ENCODE assay signal across 8 cellular contexts in genomic region chr1:9428601-9429368, GRCh38.
DNase-seq lines count a peak whose midpoint lies in the region; ATAC-seq and TF ChIP-seq lines count a peak whose summit lies in the region.

No MANE protein-coding gene starts in this region.

- TF ChIP-seq POLR2A in GM15510 (IDR thresholded peaks at IDR 0.05; ENCODE audit: borderline replicate concordance, extremely low read depth, insufficient read length), result peak; percentile 72

- H3K27me3 ChIP-seq in left ventricle myocardium inferior (ENCODE audit: low read depth) (no peaks in the 10 kb centered on the region), upper lobe of right lung (no peaks in the 10 kb centered on the region)

- H3K4me1 ChIP-seq in left ventricle myocardium inferior (peaks cover 16% of the 10 kb centered on the region), upper lobe of right lung (peaks cover 14% of the 10 kb centered on the region)

- H3K27ac Mint-ChIP-seq in T-helper 1 cell treated with Interleukin-12 subunit alpha and Interleukin-12 subunit beta and Interleukin-4 antibody, amounts not matched to agents 30 μg/mL and 1 μg/mL, for 36 hours, result peak overlapping the region; percentile 92

- no peaks in the 10 kb centered on the region for H3K9me3 ChIP-seq in left ventricle myocardium inferior (replicated peaks)
- no peaks in the 10 kb centered on the region for H3K9me3 ChIP-seq in upper lobe of right lung

- peaks cover 45% of the 10 kb centered on the region for H3K4me1 Mint-ChIP-seq in T-helper 1 cell treated with Interleukin-12 subunit alpha and Interleukin-12 subunit beta and Interleukin-4 antibody, amounts not matched to agents 30 μg/mL and 1 μg/mL, for 36 hours (ENCODE audit: low read depth)

- no peaks in the 10 kb centered on the region for H3K36me3 Mint-ChIP-seq in T-helper 1 cell treated with Interleukin-12 subunit alpha and Interleukin-12 subunit beta and Interleukin-4 antibody, amounts not matched to agents 30 μg/mL and 1 μg/mL, for 36 hours (ENCODE audit: low read depth)

- H3K27me3 Mint-ChIP-seq in T-helper 1 cell treated with Interleukin-12 subunit alpha and Interleukin-12 subunit beta and Interleukin-4 antibody, amounts not matched to agents 30 μg/mL and 1 μg/mL, for 36 hours (ENCODE audit: low read depth), result peaks cover 15% of the 10 kb centered on the region

- intact Hi-C loops in left ventricle myocardium inferior (cut with micrococcal nuclease) (no loop called here), posterior vena cava (cut with DNase I) (no loop called here), upper lobe of right lung (cut with DNase I) (no loop called here)

- DNase-seq in NCI-H1694 (lab: John Stamatoyannopoulos, UW) (peak; percentile 97), left ventricle myocardium inferior (peak; percentile 99), posterior vena cava (ENCODE audit: low spot score) (peak; percentile 100), upper lobe of right lung (peak; percentile 99)

- H3K9me3 Mint-ChIP-seq in T-helper 1 cell treated with Interleukin-12 subunit alpha and Interleukin-12 subunit beta and Interleukin-4 antibody, amounts not matched to agents 30 μg/mL and 1 μg/mL, for 36 hours, result no peaks in the 10 kb centered on the region

- H3K4me3 Mint-ChIP-seq in T-helper 1 cell treated with Interleukin-12 subunit alpha and Interleukin-12 subunit beta and Interleukin-4 antibody, amounts not matched to agents 30 μg/mL and 1 μg/mL, for 36 hours, result peak overlapping the region; percentile 89

- H3K27ac ChIP-seq in angular gyrus (ENCODE audit: low read depth, low read length) (peak overlapping the region; percentile 89), left ventricle myocardium inferior (replicated peaks) (peak overlapping the region; percentile 91), upper lobe of right lung (peak overlapping the region; percentile 72)

- TF ChIP-seq CTCF in left ventricle myocardium inferior (IDR thresholded peaks at IDR 0.05; ENCODE audit: borderline replicate concordance), result peak; percentile 33
- peak; percentile 5 for TF ChIP-seq CTCF in upper lobe of right lung (IDR thresholded peaks at IDR 0.05)

- H3K36me3 ChIP-seq in left ventricle myocardium inferior (no peaks in the 10 kb centered on the region), upper lobe of right lung (no peaks in the 10 kb centered on the region)

- H3K4me3 ChIP-seq in left ventricle myocardium inferior, result peak overlapping the region; percentile 74
- peak overlapping the region; percentile 54 for H3K4me3 ChIP-seq in upper lobe of right lung

- ATAC-seq in HG02884 (IDR thresholded peaks at IDR 0.05; ENCODE audit: unreplicated experiment), result peak; percentile 74
- peak; percentile 98 for ATAC-seq in upper lobe of right lung

Comparison
In these comparisons a context has a peak if more than half of its experiments do, and no peak if none do; other contexts are left out.
1. Peak in every context shown above with its lines: DNase-seq, ATAC-seq, H3K4me3 ChIP-seq and H3K27ac ChIP-seq.